In genomic region chr5:138140268-138140667, GRCh38 we compare ENCODE assay signal across 1 cellular context.
TF ChIP-seq lines count a peak whose summit lies in the region.

No MANE protein-coding gene starts in this region.

TF ChIP-seq in HepG2, 621 proteins besides CTCF, POLR2A, EP300 and RAD21:
- TF ChIP-seq TCF12 (IDR thresholded peaks at IDR 0.05), result no peak
- TF ChIP-seq TCF12 (CRISPR knock-in tag; IDR thresholded peaks at IDR 0.05), result no peak
- TF ChIP-seq SOX13 (IDR thresholded peaks at IDR 0.05), result no peak
- TF ChIP-seq SOX13 (CRISPR knock-in tag; conservative IDR thresholded peaks at IDR 0.05 in 1 of 2, IDR thresholded peaks at IDR 0.05 in 1 of 2), result no peak
- no peak for TF ChIP-seq ZNF770 (CRISPR knock-in tag; IDR thresholded peaks at IDR 0.05)
- TF ChIP-seq ZNF652 (CRISPR knock-in tag; IDR thresholded peaks at IDR 0.05; ENCODE audit: borderline replicate concordance, low read depth), result 0 out of 2 replicates have a peak, but pooled peaks have one; percentile 0
- TF ChIP-seq SIX1 (CRISPR knock-in tag; IDR thresholded peaks at IDR 0.05; ENCODE audit: borderline replicate concordance), result no peak
